In genomic region chr11:1545432-1545831, GRCh38 we compare ENCODE assay signal across 26 cellular contexts. TPM values are rescaled to one million over a fixed set of nuclear protein-coding genes. Genes with fewer than 3 reads are reported as not detected.
"Had no signal": no experiment of that assay in that cellular context is flagged by ENCODE, and none has a peak within 500 bp of the region (broad histone marks: within the 10 kb centered on the region; RNA-seq: fewer than 3 reads in every experiment).

No MANE protein-coding gene starts in this region.

- H3K9me3 ChIP-seq: heart left ventricle, psoas muscle, testis, tibial nerve had no signal

- H3K27ac ChIP-seq: coronary artery, heart left ventricle, psoas muscle, testis had no signal

- ATAC-seq: heart left ventricle; left lobe of liver; naive thymus-derived CD8-positive, alpha-beta T cell; psoas muscle; sciatic nerve; stimulated activated naive B cell treated with anti-CD40 and anti-IgM and Interleukin-4, amounts not matched to agents 10 μg/mL and 1 μg/mL and 100 μg/mL, for 72 hours; stimulated activated naive CD8-positive, alpha-beta T cell treated with anti-CD3 and anti-CD28 coated beads, Interleukin-15, amount 100 ng/mL, for 72 hours had no signal

- DNase-seq: effector CD8-positive, alpha-beta T cell; foreskin melanocyte; islet precursor cell; mammary epithelial cell; naive thymus-derived CD8-positive, alpha-beta T cell; psoas muscle; retina; stimulated activated CD4-positive, alpha-beta T cell treated with anti-CD3 and anti-CD28 coated beads, Interleukin-2, amount 100 ng/mL, for 24 hours; stimulated activated CD4-positive, alpha-beta T cell treated with anti-CD3 and anti-CD28 coated beads, Interleukin-4, amount 100 ng/mL, for 4 hours; stimulated activated naive B cell treated with anti-CD40 and anti-IgM and Interleukin-4, amounts not matched to agents 10 μg/mL and 1 μg/mL and 100 μg/mL, for 72 hours; stimulated activated naive CD8-positive, alpha-beta T cell treated with anti-CD3 and anti-CD28 coated beads, Interleukin-15, amount 100 ng/mL, for 72 hours; testis had no signal

- H3K27me3 ChIP-seq: testis had no signal

- H3K36me3 ChIP-seq: heart left ventricle, tibial nerve had no signal

- H3K36me3 Mint-ChIP-seq: naive thymus-derived CD8-positive, alpha-beta T cell; stimulated activated naive B cell treated with anti-CD40 and anti-IgM and Interleukin-4, amounts not matched to agents 10 μg/mL and 1 μg/mL and 100 μg/mL, for 72 hours had no signal

- H3K4me3 ChIP-seq: coronary artery, heart left ventricle, psoas muscle, testis, tibial nerve had no signal

- H3K9me3 Mint-ChIP-seq: naive thymus-derived CD8-positive, alpha-beta T cell; stimulated activated naive B cell treated with anti-CD40 and anti-IgM and Interleukin-4, amounts not matched to agents 10 μg/mL and 1 μg/mL and 100 μg/mL, for 72 hours; stimulated activated naive CD8-positive, alpha-beta T cell treated with anti-CD3 and anti-CD28 coated beads, Interleukin-15, amount 100 ng/mL, for 72 hours had no signal

- H3K27ac Mint-ChIP-seq: naive thymus-derived CD8-positive, alpha-beta T cell; stimulated activated naive B cell treated with anti-CD40 and anti-IgM and Interleukin-4, amounts not matched to agents 10 μg/mL and 1 μg/mL and 100 μg/mL, for 72 hours; stimulated activated naive CD8-positive, alpha-beta T cell treated with anti-CD3 and anti-CD28 coated beads, Interleukin-15, amount 100 ng/mL, for 72 hours had no signal

RNA-seq across cellular contexts. Expression of gene KRTAP5-1, which starts 39.7 kb away (rescaled TPM):
- total RNA-seq: cerebellum; dermis microvascular lymphatic vessel endothelial cell; heart left ventricle; left lobe of liver; mammary epithelial cell; mesenteric fat pad; mononuclear cell; naive thymus-derived CD8-positive, alpha-beta T cell; omental fat pad; psoas muscle; sciatic nerve; skeletal muscle tissue; subcutaneous adipose tissue; testis; tibial nerve; urinary bladder had no signal
- polyA plus RNA-seq: esophagus; heart left ventricle; mammary epithelial cell; naive thymus-derived CD8-positive, alpha-beta T cell; psoas muscle; urinary bladder had no signal

RNA-seq across cellular contexts. Expression of gene KRTAP5-2, which starts 52.7 kb away (rescaled TPM):
- total RNA-seq: cerebellum; dermis microvascular lymphatic vessel endothelial cell; heart left ventricle; left lobe of liver; mammary epithelial cell; mesenteric fat pad; mononuclear cell; naive thymus-derived CD8-positive, alpha-beta T cell; omental fat pad; psoas muscle; sciatic nerve; skeletal muscle tissue; subcutaneous adipose tissue; testis; tibial nerve; urinary bladder had no signal
- polyA plus RNA-seq: esophagus; heart left ventricle; mammary epithelial cell; naive thymus-derived CD8-positive, alpha-beta T cell; psoas muscle; urinary bladder had no signal
